In genomic region chr10:15182541-15183207, GRCh38 we compare ENCODE assay signal across 18 cellular contexts. TPM values are rescaled to one million over a fixed set of nuclear protein-coding genes. Genes with fewer than 3 reads are reported as not detected.
DNase-seq lines count a peak whose midpoint lies in the region; ATAC-seq and TF ChIP-seq lines count a peak whose summit lies in the region.
"Had no signal": no experiment of that assay in that cellular context is flagged by ENCODE, and none has a peak within 500 bp of the region (broad histone marks: within the 10 kb centered on the region; RNA-seq: fewer than 3 reads in every experiment).

No MANE protein-coding gene starts in this region.

- H3K27me3 ChIP-seq in HCT116 (ENCODE audit: insufficient read depth, low read length) (no peaks in the 10 kb centered on the region), SJCRH30 (no peaks in the 10 kb centered on the region)
- H3K27me3 ChIP-seq: sigmoid colon had no signal

- H3K4me1 ChIP-seq in HCT116 (ENCODE audit: control insufficient read depth in 1 of 2, insufficient read depth in 2 of 2, low read length in 2 of 2) (no peaks in the 10 kb centered on the region), SJCRH30 (no peaks in the 10 kb centered on the region)
- H3K4me1 ChIP-seq: lower lobe of right lung, sigmoid colon had no signal

- no peak overlapping the region for H3K4me3 ChIP-seq in HCT116 (replicated peaks in 1 of 2; ENCODE audit: low read depth in 1 of 2, low read length in 2 of 2)
- H3K4me3 ChIP-seq in SK-N-MC: peak overlapping the region; percentile 25; the same call in 1 of the 2 replicates
- H3K4me3 ChIP-seq in fibroblast of villous mesenchyme (ENCODE audit: low read depth, low read length): no peak overlapping the region
- H3K4me3 ChIP-seq in SJCRH30: no peak overlapping the region
- H3K4me3 ChIP-seq: lower lobe of right lung, sigmoid colon had no signal

- H3K9ac ChIP-seq in HCT116 (ENCODE audit: low read length) (no peak overlapping the region), SK-N-MC (ENCODE audit: insufficient read length) (peak overlapping the region; percentile 15)

- peak; percentile 35 for DNase-seq in AG08395 (ENCODE audit: low spot score)
- no peak for DNase-seq in HCT116 (ENCODE audit: low read depth, low spot score)
- DNase-seq in SK-N-MC (ENCODE audit: low read depth, low spot score): no peak
- DNase-seq in fibroblast of villous mesenchyme (ENCODE audit: low read depth): peak; percentile 87
- no peak for DNase-seq in RKO (ENCODE audit: low spot score)
- no peak for DNase-seq in activated T-helper 2 cell treated with anti-CD3 and anti-CD28 coated beads, Interferon-gamma antibody, Interleukin-2, Interleukin-4, amounts not matched to agents 10 μg/mL and 5 μg/mL and 100 μg/mL, durations not matched to agents 14 hours and 24 hours and 36 hours (ENCODE audit: low spot score)
- DNase-seq in SJCRH30: no peak
- DNase-seq: activated naive CD4-positive, alpha-beta T cell; DND-41; lower lobe of right lung; NCI-H1694 treated with DMSO at 0.1 percent for 48 hours; NCI-H524 had no signal

- H3K36me3 Mint-ChIP-seq in activated T-helper 2 cell treated with anti-CD3 and anti-CD28 coated beads, Interferon-gamma antibody, Interleukin-2, Interleukin-4, amounts not matched to agents 10 μg/mL and 5 μg/mL and 100 μg/mL, durations not matched to agents 14 hours and 24 hours and 36 hours (ENCODE audit: low read depth): peaks cover 9% of the 10 kb centered on the region
- H3K36me3 Mint-ChIP-seq: CD14-positive monocyte; stimulated activated memory B cell treated with anti-CD40 and anti-IgM and Interleukin-4, amounts not matched to agents 10 μg/mL and 1 μg/mL and 100 μg/mL, for 72 hours had no signal

- BruUV-seq in HCT116 (replicated peaks; lab: Mats Ljungman, UMichigan): no TSS peak

- TF ChIP-seq CTCF in HCT116 (IDR thresholded peaks at IDR 0.05 in 2 of 3, conservative IDR thresholded peaks at IDR 0.05 in 1 of 3; ENCODE audit: borderline replicate concordance in 1 of 3, insufficient read depth in 1 of 3, low read depth in 2 of 3, low read length in 2 of 3): no peak
- TF ChIP-seq CTCF in fibroblast of villous mesenchyme (IDR thresholded peaks at IDR 0.05; ENCODE audit: insufficient read depth, low read depth, low read length): no peak

- no peak overlapping the region for H2AFZ ChIP-seq in HCT116 (ENCODE audit: low read depth, low read length, poor library complexity, severe bottlenecking)

- H3K36me3 ChIP-seq in HCT116 (ENCODE audit: control insufficient read depth in 1 of 2, insufficient read depth in 2 of 2, low read length in 2 of 2): no peaks in the 10 kb centered on the region
- no peaks in the 10 kb centered on the region for H3K36me3 ChIP-seq in SK-N-MC (ENCODE audit: insufficient read depth, low read length)
- no peaks in the 10 kb centered on the region for H3K36me3 ChIP-seq in SJCRH30
- H3K36me3 ChIP-seq: lower lobe of right lung, sigmoid colon had no signal

- H3K4me2 ChIP-seq in HCT116 (ENCODE audit: low read length): no peak overlapping the region

- no peak overlapping the region for H3K4me3 Mint-ChIP-seq in activated T-helper 2 cell treated with anti-CD3 and anti-CD28 coated beads, Interferon-gamma antibody, Interleukin-2, Interleukin-4, amounts not matched to agents 10 μg/mL and 5 μg/mL and 100 μg/mL, durations not matched to agents 14 hours and 24 hours and 36 hours (ENCODE audit: low read depth)
- H3K4me3 Mint-ChIP-seq: neural crest cell; stimulated activated memory B cell treated with anti-CD40 and anti-IgM and Interleukin-4, amounts not matched to agents 10 μg/mL and 1 μg/mL and 100 μg/mL, for 72 hours had no signal

- POLR2A ChIA-PET in HCT116 (lab: Charles Lee): no interaction called here

- TF ChIP-seq RAD21 in HCT116 (IDR thresholded peaks at IDR 0.05; ENCODE audit: low read depth): no peak

- no peak for TF ChIP-seq POLR2A in HCT116 (IDR thresholded peaks at IDR 0.05; ENCODE audit: borderline replicate concordance, extremely low read depth, insufficient read depth, insufficient read length)

- H3K9me3 Mint-ChIP-seq in activated T-helper 2 cell treated with anti-CD3 and anti-CD28 coated beads, Interferon-gamma antibody, Interleukin-2, Interleukin-4, amounts not matched to agents 10 μg/mL and 5 μg/mL and 100 μg/mL, durations not matched to agents 14 hours and 24 hours and 36 hours: no peaks in the 10 kb centered on the region
- H3K9me3 Mint-ChIP-seq: neural crest cell; stimulated activated memory B cell treated with anti-CD40 and anti-IgM and Interleukin-4, amounts not matched to agents 10 μg/mL and 1 μg/mL and 100 μg/mL, for 72 hours had no signal

- no peaks in the 10 kb centered on the region for H3K79me2 ChIP-seq in HCT116 (ENCODE audit: insufficient read depth, low read length)

- H3K27ac Mint-ChIP-seq in activated T-helper 2 cell treated with anti-CD3 and anti-CD28 coated beads, Interferon-gamma antibody, Interleukin-2, Interleukin-4, amounts not matched to agents 10 μg/mL and 5 μg/mL and 100 μg/mL, durations not matched to agents 14 hours and 24 hours and 36 hours: no peak overlapping the region
- H3K27ac Mint-ChIP-seq: CD14-positive monocyte; stimulated activated memory B cell treated with anti-CD40 and anti-IgM and Interleukin-4, amounts not matched to agents 10 μg/mL and 1 μg/mL and 100 μg/mL, for 72 hours had no signal

- ATAC-seq in HCT116 (no peak), GM19351 (IDR thresholded peaks at IDR 0.05; ENCODE audit: unreplicated experiment) (no peak)
- ATAC-seq: lower lobe of right lung; stimulated activated memory B cell treated with anti-CD40 and anti-IgM and Interleukin-4, amounts not matched to agents 10 μg/mL and 1 μg/mL and 100 μg/mL, for 72 hours had no signal

- no peaks in the 10 kb centered on the region for H3K27me3 Mint-ChIP-seq in activated T-helper 2 cell treated with anti-CD3 and anti-CD28 coated beads, Interferon-gamma antibody, Interleukin-2, Interleukin-4, amounts not matched to agents 10 μg/mL and 5 μg/mL and 100 μg/mL, durations not matched to agents 14 hours and 24 hours and 36 hours (ENCODE audit: low read depth)
- H3K27me3 Mint-ChIP-seq: stimulated activated memory B cell treated with anti-CD40 and anti-IgM and Interleukin-4, amounts not matched to agents 10 μg/mL and 1 μg/mL and 100 μg/mL, for 72 hours had no signal

- peaks cover 33% of the 10 kb centered on the region for H3K4me1 Mint-ChIP-seq in activated T-helper 2 cell treated with anti-CD3 and anti-CD28 coated beads, Interferon-gamma antibody, Interleukin-2, Interleukin-4, amounts not matched to agents 10 μg/mL and 5 μg/mL and 100 μg/mL, durations not matched to agents 14 hours and 24 hours and 36 hours (ENCODE audit: low read depth)
- H3K4me1 Mint-ChIP-seq: CD14-positive monocyte, neural crest cell had no signal

- CTCF ChIA-PET in HCT116 (lab: Charles Lee): no interaction called here

- no peaks in the 10 kb centered on the region for H3K9me2 ChIP-seq in HCT116 (ENCODE audit: insufficient read depth)

- RAD21 ChIA-PET in HCT116 (lab: Charles Lee; ENCODE audit: low non-redundant PET in 1 of 2, low total read pairs in 2 of 2, uncharacterized antibody in 2 of 2, unreplicated experiment in 2 of 2): no interaction called here

- H3K9me3 ChIP-seq in HCT116 (ENCODE audit: control insufficient read depth in 1 of 2, insufficient read depth in 1 of 2, low read depth in 1 of 2, low read length in 2 of 2) (no peaks in the 10 kb centered on the region), SK-N-MC (ENCODE audit: low read depth, low read length) (no peaks in the 10 kb centered on the region), SJCRH30 (replicated peaks) (no peaks in the 10 kb centered on the region)
- H3K9me3 ChIP-seq: lower lobe of right lung, sigmoid colon had no signal

- H3K27ac ChIP-seq in HCT116 (ENCODE audit: low read depth, low read length): no peak overlapping the region
- peak overlapping the region; percentile 62; the same call in 1 of the 2 replicates for H3K27ac ChIP-seq in SK-N-MC
- H3K27ac ChIP-seq in SJCRH30: no peak overlapping the region
- H3K27ac ChIP-seq: epithelial cell of prostate, lower lobe of right lung had no signal

- intact Hi-C loops in HCT116 (cut with micrococcal nuclease): no loop called here
- intact Hi-C loops in activated T-helper 2 cell treated with anti-CD3 and anti-CD28 coated beads, Interferon-gamma antibody, Interleukin-2, Interleukin-4, amounts not matched to agents 10 μg/mL and 5 μg/mL and 100 μg/mL, durations not matched to agents 14 hours and 24 hours and 36 hours (cut with micrococcal nuclease): no loop called here

- no peaks in the 10 kb centered on the region for H4K20me1 ChIP-seq in HCT116 (ENCODE audit: insufficient read depth)

TF ChIP-seq in HCT116, 20 proteins besides CTCF, POLR2A, EP300 and RAD21:
- TF ChIP-seq CEBPB (IDR thresholded peaks at IDR 0.05; ENCODE audit: low read depth): peak; percentile 55; the same call in 1 of the 2 replicates
- no peak for TF ChIP-seq POLR2AphosphoS5 (IDR thresholded peaks at IDR 0.05; ENCODE audit: low read depth, low read length)
- no peak for TF ChIP-seq EZH2phosphoT487 (IDR thresholded peaks at IDR 0.05; ENCODE audit: borderline replicate concordance)
- TF ChIP-seq TCF7L2 (IDR thresholded peaks at IDR 0.05; ENCODE audit: borderline replicate concordance, extremely low read depth, insufficient read depth, insufficient read length): no peak
TF ChIP-seq in HCT116: peak in this region for 1.

RNA-seq across cellular contexts. Expression of gene NMT2, which starts 14.2 kb away (rescaled TPM):
- 26.1 TPM for total RNA-seq in HCT116 (2021; ENCODE audit: unreplicated experiment)
- polyA plus RNA-seq in HCT116 (2012): 12.1 and 13.1 TPM in 2 replicates
- 63.5 and 84.2 TPM in 2 replicates for total RNA-seq in fibroblast of villous mesenchyme
- 34.5 and 37.6 TPM in 2 replicates for total RNA-seq in activated T-helper 2 cell treated with anti-CD3 and anti-CD28 coated beads, Interferon-gamma antibody, Interleukin-2, Interleukin-4, amounts not matched to agents 10 μg/mL and 5 μg/mL and 100 μg/mL, durations not matched to agents 14 hours and 24 hours and 36 hours
- 22.8 and 22.9 TPM in 2 replicates for total RNA-seq in SJCRH30 (2014; rRNA removed; shearing (Covaris generic))

Comparison
In these comparisons a context has a peak if more than half of its experiments do, and no peak if none do; other contexts are left out.
1. DNase-seq: peak in AG08395 (single experiment) and fibroblast of villous mesenchyme (single experiment); none in HCT116 (single experiment), SK-N-MC (single experiment), RKO (single experiment), activated T-helper 2 cell treated with anti-CD3 and anti-CD28 coated beads, Interferon-gamma antibody, Interleukin-2, Interleukin-4, amounts not matched to agents 10 μg/mL and 5 μg/mL and 100 μg/mL, durations not matched to agents 14 hours and 24 hours and 36 hours (single experiment) and SJCRH30 (0 of 2).